8 cellular contexts compared by ENCODE assay signal in genomic region chr2:214808481-214808931, GRCh38. TPM values are rescaled to one million over a fixed set of nuclear protein-coding genes. Genes with fewer than 3 reads are reported as not detected.
DNase-seq lines count a peak whose midpoint lies in the region; ATAC-seq, FAIRE-seq and TF ChIP-seq lines count a peak whose summit lies in the region.

No MANE protein-coding gene starts in this region.

- H3K4me1 Mint-ChIP-seq in IgD-negative memory B cell: peaks cover 14 to 26% (median 23%) of the 10 kb centered on the region in 3 donors

- no peak for TF ChIP-seq EP300 in GM12878 (IDR thresholded peaks at IDR 0.05; ENCODE audit: borderline replicate concordance in 1 of 2, control insufficient read depth in 1 of 2, low read depth in 2 of 2, low read length in 2 of 2)

- peaks cover 50% of the 10 kb centered on the region for H4K20me1 ChIP-seq in BLaER1
- H4K20me1 ChIP-seq in GM12878 (ENCODE audit: control insufficient read depth, insufficient read depth): no peaks in the 10 kb centered on the region

- no peaks in the 10 kb centered on the region for H3K36me3 Mint-ChIP-seq in IgD-negative memory B cell

- TSS peak; percentile 56 for BruUV-seq in GM12878 (replicated peaks; lab: Mats Ljungman, UMichigan)

- no peak for DNase-seq in GM12878 (ENCODE audit: low read depth, low spot score)
- no peak for DNase-seq in thyroid gland
- no peak for DNase-seq in NCI-H1694 treated with DMSO at 0.1 percent for 48 hours (lab: John Stamatoyannopoulos, UW)

- H3K27me3 Mint-ChIP-seq in IgD-negative memory B cell: no peaks in the 10 kb centered on the region

- H3K27me3 ChIP-seq in BLaER1: no peaks in the 10 kb centered on the region
- H3K27me3 ChIP-seq in GM12878 (replicated peaks in 1 of 2; ENCODE audit: control insufficient read depth in 2 of 2, insufficient read depth in 2 of 2, low read length in 1 of 2): no peaks in the 10 kb centered on the region
- H3K27me3 ChIP-seq in liver (ENCODE audit: control insufficient read depth in 4 of 4, insufficient read depth in 4 of 4, low read length in 3 of 4): no peaks in the 10 kb centered on the region
- H3K27me3 ChIP-seq in thyroid gland: no peaks in the 10 kb centered on the region

- intact Hi-C loops in GM12878 (cut with micrococcal nuclease; ENCODE audit: unreplicated experiment) (loop anchor here (2.0 to 10.0 kb wide), 6 partner anchors 72 to 1791 kb away; partner anchors contain the start of gene ATIC), thyroid gland (cut with DNase I) (no loop called here)

- SMC1A ChIA-PET in GM12878 (lab: Charles Lee; ENCODE audit: uncharacterized antibody, unreplicated experiment): interaction anchor here (0.9 to 4.0 kb wide), 15 partner anchors 10 to 1057 kb away, joined by 3 to 41 read pairs (median 4); partner anchors contain the start of gene ATIC

- H3K27ac Mint-ChIP-seq in IgD-negative memory B cell: peak overlapping the region; percentile 75 to 93 (median 91)

- TF ChIP-seq RAD21 in GM12878 (IDR thresholded peaks at IDR 0.05; ENCODE audit: insufficient read depth, low read depth, low read length) (no peak), liver (IDR thresholded peaks at IDR 0.05) (no peak)

- H3K9ac ChIP-seq in BLaER1: peak overlapping the region; percentile 90
- peak overlapping the region; percentile 92 for H3K9ac ChIP-seq in GM12878 (ENCODE audit: control insufficient read depth, insufficient read depth, low read length)
- peak overlapping the region; percentile 39 to 81 for H3K9ac ChIP-seq in liver (ENCODE audit: low read depth in 1 of 2, low read length in 2 of 2)

- peaks cover 62% of the 10 kb centered on the region for H3K79me2 ChIP-seq in GM12878 (ENCODE audit: control insufficient read depth, insufficient read depth, low read length)

- RAD21 ChIA-PET in GM12878 (lab: Charles Lee; ENCODE audit: unreplicated experiment): interaction anchor here (1.2 to 7.6 kb wide), 10 partner anchors 14 to 1564 kb away, joined by 3 to 59 read pairs (median 6); no protein-coding TSS in a partner anchor

- no peaks in the 10 kb centered on the region for H3K9me3 Mint-ChIP-seq in IgD-negative memory B cell

- no peak for TF ChIP-seq CTCF in GM12878 (IDR thresholded peaks at IDR 0.05 in 2 of 3, conservative IDR thresholded peaks at IDR 0.05 in 1 of 3; ENCODE audit: control insufficient read depth in 2 of 3, extremely low read depth in 1 of 3, insufficient read depth in 1 of 3, low read depth in 3 of 3, low read length in 3 of 3)
- TF ChIP-seq CTCF in liver (IDR thresholded peaks at IDR 0.05; ENCODE audit: low read depth, low read length, missing input control): no peak
- TF ChIP-seq CTCF in thyroid gland (IDR thresholded peaks at IDR 0.05): no peak

- H3K4me1 ChIP-seq in BLaER1 (peaks cover 34% of the 10 kb centered on the region), GM12878 (ENCODE audit: control insufficient read depth, insufficient read depth, low read length) (0 out of 2 replicates have a peak, but pooled peaks cover 5% of the 10 kb centered on the region), liver (ENCODE audit: control insufficient read depth in 4 of 4, insufficient read depth in 4 of 4, low read length in 3 of 4) (peaks cover 0 to 23% (median 4%) of the 10 kb centered on the region in 4 donors), thyroid gland (peaks cover 0 to 6% of the 10 kb centered on the region in 2 donors)

- peak overlapping the region; percentile 85 for H3K4me2 ChIP-seq in BLaER1
- H3K4me2 ChIP-seq in GM12878 (ENCODE audit: control insufficient read depth, insufficient read depth): peak overlapping the region; percentile 70; the same call in 1 of the 2 replicates

- H3K4me3 ChIP-seq in BLaER1 (peak overlapping the region; percentile 90), GM12878 (peak overlapping the region; percentile 75), liver (ENCODE audit: low read depth in 1 of 3, low read length in 3 of 3) (peak overlapping the region; percentile 68 to 94 (median 86)), thyroid gland (replicated peaks in 1 of 3) (peak overlapping the region; percentile 42 to 97 (median 91))

- H3K9me3 ChIP-seq in BLaER1 (0 out of 2 replicates have a peak, but pooled peaks cover 7% of the 10 kb centered on the region), GM12878 (replicated peaks; ENCODE audit: control insufficient read depth, insufficient read depth, low read length) (no peaks in the 10 kb centered on the region), liver (ENCODE audit: control insufficient read depth in 4 of 4, low read length in 3 of 4) (no peaks in the 10 kb centered on the region), thyroid gland (no peaks in the 10 kb centered on the region)

- POLR2A ChIA-PET in GM12878 (lab: Charles Lee): interaction anchor here (0.5 to 4.0 kb wide), 10 partner anchors 16 to 1572 kb away, joined by 3 to 22 read pairs (median 6); no protein-coding TSS in a partner anchor

- TF ChIP-seq POLR2A in GM12878 (IDR thresholded peaks at IDR 0.05; ENCODE audit: low read depth, low read length) (no peak), thyroid gland (IDR thresholded peaks at IDR 0.05) (no peak)

- peak overlapping the region; percentile 93 for H3K27ac ChIP-seq in BLaER1
- peak overlapping the region; percentile 90 for H3K27ac ChIP-seq in GM12878 (ENCODE audit: control insufficient read depth, insufficient read depth)
- peak overlapping the region; percentile 88 to 90 for H3K27ac ChIP-seq in liver (ENCODE audit: low read depth in 1 of 2, low read length in 2 of 2)
- H3K27ac ChIP-seq in thyroid gland: peak overlapping the region; percentile 85 to 93 (median 92)

- in situ Hi-C loops in GM12878 (cut with MboI): no loop called here

- H3K36me3 ChIP-seq in BLaER1 (peaks cover 26% of the 10 kb centered on the region), GM12878 (ENCODE audit: control insufficient read depth in 2 of 2, insufficient read depth in 2 of 2, low read length in 1 of 2) (no peaks in the 10 kb centered on the region), liver (ENCODE audit: control insufficient read depth in 4 of 4, insufficient read depth in 3 of 4, low read depth in 1 of 4, low read length in 3 of 4) (no peaks in the 10 kb centered on the region), thyroid gland (no peaks in the 10 kb centered on the region)

- FAIRE-seq in GM12878 (lab: Jason Lieb, UNC): no peak

- peak overlapping the region; percentile 92 to 98 (median 95) for H3K4me3 Mint-ChIP-seq in IgD-negative memory B cell

- H2AFZ ChIP-seq in GM12878 (ENCODE audit: control insufficient read depth, low read depth, low read length): no peak overlapping the region; the same call in 1 of the 2 replicates

- under 1% methylated on average over 7 of the region's 7 CpGs for WGBS in GM12878 (ENCODE audit: insufficient coverage, insufficient replicate concordance, low lambda C conversion rate, missing lambda C conversion rate)
- 2% methylated on average over 7 of the region's 7 CpGs for WGBS in liver
- WGBS in thyroid gland, 2 donors: 2 to 5% methylated on average over 7 of the region's 7 CpGs

- CTCF ChIA-PET in GM12878 (lab: Yijun Ruan, JAX): interaction anchor here (1.8 kb wide), 1 partner anchor 22 kb away, joined by 5 read pairs; no protein-coding TSS in a partner anchor

- ATAC-seq in GM12878 (no peak), HG02840 (IDR thresholded peaks at IDR 0.05; ENCODE audit: low FRiP score, unreplicated experiment) (no peak), HG03280 (IDR thresholded peaks at IDR 0.05; ENCODE audit: unreplicated experiment) (no peak)

TF ChIP-seq in GM12878, 131 proteins besides CTCF, POLR2A, EP300 and RAD21 (continues in another document):
- no peak for TF ChIP-seq NFYA (IDR thresholded peaks at IDR 0.05; ENCODE audit: borderline replicate concordance, low read depth, low read length)

TF ChIP-seq in liver, 16 proteins besides CTCF, POLR2A, EP300 and RAD21 (continues in another document):
- no peak for TF ChIP-seq HNF4A (conservative IDR thresholded peaks at IDR 0.05)
- TF ChIP-seq FOXA1 (IDR thresholded peaks at IDR 0.05): no peak
- TF ChIP-seq HNF4G (IDR thresholded peaks at IDR 0.05): no peak
- TF ChIP-seq MAX (IDR thresholded peaks at IDR 0.05): no peak
- no peak for TF ChIP-seq ATF3 (IDR thresholded peaks at IDR 0.05)
- TF ChIP-seq JUND (IDR thresholded peaks at IDR 0.05): no peak
- no peak for TF ChIP-seq NR2F2 (IDR thresholded peaks at IDR 0.05)
- no peak for TF ChIP-seq FOXA2 (IDR thresholded peaks at IDR 0.05)
- no peak for TF ChIP-seq GABPA (IDR thresholded peaks at IDR 0.05 in 1 of 2, conservative IDR thresholded peaks at IDR 0.05 in 1 of 2)
- TF ChIP-seq YY1 (IDR thresholded peaks at IDR 0.05): no peak

RNA-seq across cellular contexts. Expression of gene BARD1, which starts 1.0 kb away (rescaled TPM):
- 12.6 TPM for polyA plus RNA-seq in IgD-negative memory B cell
- total RNA-seq in GM12878 (2013; cell fraction: nucleolus; rRNA removed): 71.2 and 81.2 TPM in 2 replicates
- 30.4 and 35.9 TPM in 2 replicates for total RNA-seq in GM12878 (2014; rRNA removed)
- total RNA-seq in GM12878 (2014; rRNA removed; fragmentation: Illumina TruSeq; extraction: Trizol): 32.7 and 35.9 TPM in 2 replicates
- total RNA-seq in GM12878 (2021): 45.7 and 47.2 TPM in 2 replicates
- polyA plus RNA-seq in GM12878 (2011; ENCODE audit: low read depth): 6.2 TPM
- polyA plus RNA-seq in GM12878 (2011; rRNA removed): 26.8 and 38.1 TPM in 2 replicates
- 17.7 and 22.0 TPM in 2 replicates for polyA plus RNA-seq in GM12878 (2011; cell fraction: cytosol; rRNA removed)
- 27.9 and 34.0 TPM in 2 replicates for polyA plus RNA-seq in GM12878 (2011; cell fraction: nucleus; rRNA removed)
- 9.3 and 11.4 TPM in 2 replicates for polyA plus RNA-seq in GM12878 (2012)
- 23.2 and 27.5 TPM in 2 replicates for polyA plus RNA-seq in GM12878 (2014; fragmentation: Illumina TruSeq; extraction: Trizol)
- polyA plus RNA-seq in GM12878 (2014; fragmentation: Nextera tagmentation; extraction: Ambion mirVana): 10 to 100 TPM; 15.3 to 44.0 TPM
- 14.0 and 15.9 TPM in 2 replicates for polyA plus RNA-seq in GM12878 (2014; rRNA removed)
- polyA plus RNA-seq in GM12878 (2016; fragmentation: Nextera tagmentation; extraction: Ambion mirVana): 10 to 100 TPM; 37.7 to 38.0 TPM
- polyA minus RNA-seq in GM12878 (2011; rRNA and poly(A)+ RNA removed): 109 and 155 TPM in 2 replicates
- polyA minus RNA-seq in GM12878 (2011; cell fraction: cytosol; rRNA and poly(A)+ RNA removed): 52.3 and 60.2 TPM in 2 replicates
- 72.5 and 107 TPM in 2 replicates for polyA minus RNA-seq in GM12878 (2011; cell fraction: nucleus; rRNA and poly(A)+ RNA removed)
- total RNA-seq in liver: 10 to 100 TPM in 1 of 2 donors, 1 to 10 TPM in 1; 3.8 to 11.3 TPM
- 1 to 10 TPM in 1 of 2 donors, under 1 TPM in 1; 0.54 to 2.3 TPM for polyA plus RNA-seq in liver
- total RNA-seq in thyroid gland: 10 to 100 TPM; 12.8 to 16.5 (median 15.2) TPM
